1 cellular context compared by ENCODE assay signal in the genomic region with DNA sequence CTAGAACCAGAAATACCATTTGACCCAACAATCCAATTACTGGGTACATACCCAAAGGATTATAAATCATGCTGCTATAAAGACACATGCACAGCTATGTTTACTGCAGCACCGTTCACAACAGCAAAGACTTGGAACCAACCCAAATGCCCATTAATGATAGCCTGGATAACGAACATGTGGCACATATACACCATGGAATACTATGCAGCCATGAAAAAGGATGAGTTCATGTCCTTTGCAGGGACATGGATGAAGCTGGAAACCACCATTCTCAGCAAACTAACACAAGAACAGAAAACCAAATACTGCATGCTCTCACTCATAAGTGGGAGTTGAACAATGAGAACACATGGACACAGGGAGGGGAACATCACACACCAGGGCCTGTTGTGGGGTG. TPM values are rescaled to one million over a fixed set of nuclear protein-coding genes. Genes with fewer than 3 reads are reported as not detected.
"Had no signal": no experiment of that assay in that cellular context is flagged by ENCODE, and none has a peak within 500 bp of the region (broad histone marks: within the 10 kb centered on the region; RNA-seq: fewer than 3 reads in every experiment).

No MANE protein-coding gene starts in this region.

RNA-seq across cellular contexts. Expression of gene PATL2, which starts 21.8 kb away (rescaled TPM):
- total RNA-seq: bronchial epithelial cell had no signal
